In genomic region chrX:142972147-142972809, GRCh38 we compare ENCODE assay signal across 3 cellular contexts. TPM values are rescaled to one million over a fixed set of nuclear protein-coding genes. Genes with fewer than 3 reads are reported as not detected.
"Had no signal": no experiment of that assay in that cellular context is flagged by ENCODE, and none has a peak within 500 bp of the region (broad histone marks: within the 10 kb centered on the region; RNA-seq: fewer than 3 reads in every experiment).

No MANE protein-coding gene starts in this region.

RNA-seq across cellular contexts. Expression of gene SPANXN4, which starts 53.5 kb away (rescaled TPM):
- total RNA-seq: LHCN-M2, M059J, MCF 10A had no signal
